In the genomic region with DNA sequence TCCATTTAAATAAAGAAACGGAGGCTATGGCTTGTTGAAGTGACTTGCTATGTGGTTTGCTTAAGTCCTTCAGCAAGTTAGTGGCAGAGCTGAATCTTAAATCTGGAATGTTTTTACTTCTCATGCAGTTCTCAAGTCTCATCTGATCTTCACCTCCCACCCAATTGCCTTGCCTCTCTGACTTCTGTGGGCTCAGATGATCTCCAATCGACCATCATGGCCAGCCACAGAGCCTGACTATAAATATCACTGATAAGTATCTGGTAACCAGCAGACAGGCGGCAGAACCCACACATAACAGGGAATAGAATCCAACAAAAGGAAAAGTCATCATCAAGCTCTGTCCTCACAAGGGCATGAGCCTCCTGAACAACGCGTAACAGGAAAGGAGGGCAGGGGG, we compare ENCODE assay signal across 22 cellular contexts.
"Had no signal": no experiment of that assay in that cellular context is flagged by ENCODE, and none has a peak within 500 bp of the region (broad histone marks: within the 10 kb centered on the region; RNA-seq: fewer than 3 reads in every experiment).

No MANE protein-coding gene starts in this region.

- H3K4me1 ChIP-seq: gastrocnemius medialis, lower lobe of right lung, pancreas, spleen, testis had no signal

- H3K27ac Mint-ChIP-seq: effector memory CD8-positive, alpha-beta T cell; natural killer cell; progenitor cell of endocrine pancreas; stimulated activated memory B cell treated with anti-CD40 and anti-IgM and Interleukin-4, amounts not matched to agents 10 μg/mL and 1 μg/mL and 100 μg/mL, for 72 hours; type B pancreatic cell had no signal

- H3K27me3 ChIP-seq: gastrocnemius medialis, neutrophil, pancreas, spleen, testis, tibial artery had no signal

- H3K36me3 ChIP-seq: gastrocnemius medialis, lower lobe of right lung, neutrophil, pancreas, spleen, tibial artery had no signal

- ATAC-seq: effector memory CD8-positive, alpha-beta T cell; gastrocnemius medialis; left ventricle myocardium superior; lower lobe of right lung; natural killer cell; pancreas; sciatic nerve; stimulated activated memory B cell treated with anti-CD40 and anti-IgM and Interleukin-4, amounts not matched to agents 10 μg/mL and 1 μg/mL and 100 μg/mL, for 72 hours; stimulated activated naive CD8-positive, alpha-beta T cell treated with anti-CD3 and anti-CD28 coated beads, Interleukin-15, Interleukin-2, amounts not matched to agents 100 U/mL and 50 U/mL, for 24 hours had no signal

- H3K36me3 Mint-ChIP-seq: natural killer cell; stimulated activated memory B cell treated with anti-CD40 and anti-IgM and Interleukin-4, amounts not matched to agents 10 μg/mL and 1 μg/mL and 100 μg/mL, for 72 hours; type B pancreatic cell had no signal

- H3K9me3 Mint-ChIP-seq: effector memory CD8-positive, alpha-beta T cell; natural killer cell; stimulated activated memory B cell treated with anti-CD40 and anti-IgM and Interleukin-4, amounts not matched to agents 10 μg/mL and 1 μg/mL and 100 μg/mL, for 72 hours; type B pancreatic cell had no signal

- H3K27ac ChIP-seq: gastrocnemius medialis, lower lobe of right lung, neutrophil, pancreas, skin epidermis, spleen, testis, tibial artery had no signal

- H3K27me3 Mint-ChIP-seq: progenitor cell of endocrine pancreas; stimulated activated memory B cell treated with anti-CD40 and anti-IgM and Interleukin-4, amounts not matched to agents 10 μg/mL and 1 μg/mL and 100 μg/mL, for 72 hours had no signal

- DNase-seq: cerebellar nuclear complex; cortex of kidney; effector memory CD8-positive, alpha-beta T cell; erythroblast; gastrocnemius medialis; head of caudate nucleus; left ventricle myocardium superior; lower lobe of right lung; natural killer cell; pancreas; spleen; stimulated activated CD4-positive, alpha-beta T cell treated with anti-CD3 and anti-CD28 coated beads, Interleukin-4, amount 100 ng/mL, for 4 hours; stimulated activated naive CD8-positive, alpha-beta T cell treated with anti-CD3 and anti-CD28 coated beads, Interleukin-15, Interleukin-2, amounts not matched to agents 100 U/mL and 50 U/mL, for 24 hours; substantia nigra; testis; tibial artery had no signal

- H3K4me3 ChIP-seq: gastrocnemius medialis, lower lobe of right lung, pancreas, skin epidermis, spleen, testis, tibial artery had no signal

- H3K4me1 Mint-ChIP-seq: natural killer cell; stimulated activated memory B cell treated with anti-CD40 and anti-IgM and Interleukin-4, amounts not matched to agents 10 μg/mL and 1 μg/mL and 100 μg/mL, for 72 hours had no signal

- H3K9me3 ChIP-seq: gastrocnemius medialis, lower lobe of right lung, neutrophil, pancreas, spleen, testis, tibial artery had no signal

- H3K4me3 Mint-ChIP-seq: effector memory CD8-positive, alpha-beta T cell; natural killer cell; stimulated activated memory B cell treated with anti-CD40 and anti-IgM and Interleukin-4, amounts not matched to agents 10 μg/mL and 1 μg/mL and 100 μg/mL, for 72 hours; type B pancreatic cell had no signal
